8 cellular contexts compared by ENCODE assay signal in genomic region chr1:18109756-18110597, GRCh38. TPM values are rescaled to one million over a fixed set of nuclear protein-coding genes. Genes with fewer than 3 reads are reported as not detected.
A peak's percentile ranks its signal among the peaks of the same experiment; 100 is the strongest.
DNase-seq lines count a peak whose midpoint lies in the region; ATAC-seq and TF ChIP-seq lines count a peak whose summit lies in the region.

No MANE protein-coding gene starts in this region.

- TF ChIP-seq CTCF in 22Rv1 (IDR thresholded peaks at IDR 0.05) (peak; percentile 63), HFFc6 (IDR thresholded peaks at IDR 0.05) (peak; percentile 32; the same call in 1 of the 2 replicates), thoracic aorta (IDR thresholded peaks at IDR 0.05) (no peak)

- DNase-seq in HFFc6 (no peak), astrocyte of the hippocampus (ENCODE audit: low read depth, low spot score) (peak; percentile 23), left colon (peak; percentile 48 to 72), thoracic aorta (ENCODE audit: low spot score) (no peak), putamen (ENCODE audit: low spot score) (no peak), immature natural killer cell (no peak)

- no peak overlapping the region for H3K27ac Mint-ChIP-seq in HFFc6
- H3K27ac Mint-ChIP-seq in immature natural killer cell, result no peak overlapping the region

- H3K27me3 ChIP-seq in thoracic aorta (replicated peaks; ENCODE audit: insufficient read depth), result peaks cover 8% of the 10 kb centered on the region

- no peaks in the 10 kb centered on the region for H3K9me3 ChIP-seq in thoracic aorta

- H3K9me3 Mint-ChIP-seq in HFFc6 (no peaks in the 10 kb centered on the region; the same call in 1 of the 2 replicates), immature natural killer cell (peaks cover 0 to 2% (median 0%) of the 10 kb centered on the region in 6 donors)

- no peaks in the 10 kb centered on the region for H3K36me3 ChIP-seq in thoracic aorta

- peak overlapping the region; percentile 63 for H3K4me3 ChIP-seq in thoracic aorta

- H3K4me1 Mint-ChIP-seq in HFFc6 (ENCODE audit: low read depth), result no peaks in the 10 kb centered on the region
- H3K4me1 Mint-ChIP-seq in immature natural killer cell, result peaks cover 0 to 5% of the 10 kb centered on the region in 2 donors

- intact Hi-C loops in left colon (cut with DNase I, micrococcal nuclease), result loop anchor here in 1 of 2 donors (10.0 kb wide), 1 partner anchor 445 kb away; no protein-coding TSS in a partner anchor

- no peaks in the 10 kb centered on the region for H3K36me3 Mint-ChIP-seq in HFFc6 (ENCODE audit: low read depth)
- no peaks in the 10 kb centered on the region for H3K36me3 Mint-ChIP-seq in immature natural killer cell

- H3K4me3 Mint-ChIP-seq in HFFc6 (no peak overlapping the region), immature natural killer cell (no peak overlapping the region)

- H3K27ac ChIP-seq in 22Rv1, result no peak overlapping the region
- no peak overlapping the region for H3K27ac ChIP-seq in thoracic aorta

- ATAC-seq in left colon (peak; percentile 79), thoracic aorta (ENCODE audit: insufficient number of reproducible peaks, low FRiP score, low read depth) (no peak), GM18861 (IDR thresholded peaks at IDR 0.05; ENCODE audit: unreplicated experiment) (no peak)

- peaks cover 33% of the 10 kb centered on the region for H3K27me3 Mint-ChIP-seq in HFFc6 (ENCODE audit: insufficient read depth)
- H3K27me3 Mint-ChIP-seq in immature natural killer cell (ENCODE audit: low read depth in 3 of 3), result peaks cover 9 to 16% (median 14%) of the 10 kb centered on the region in 3 donors

- H3K4me1 ChIP-seq in thoracic aorta (ENCODE audit: control insufficient read depth in 1 of 2, low read depth in 2 of 2), result peaks cover 16 to 37% of the 10 kb centered on the region in 2 donors

RNA-seq across cellular contexts. Expression of gene IGSF21, which starts 2.4 kb away (rescaled TPM):
- not detected for total RNA-seq in HFFc6 (2021; fragmentation: NEBNext Ultra II Directional; extraction: Animal tissue kit (Norgen Biotek cat#: 25700))
- total RNA-seq in left colon, result 1 to 10 TPM in 1 of 2 donors, under 1 TPM in 1; 0.37 to 2.0 TPM
- total RNA-seq in thoracic aorta, result 10 to 100 TPM in 1 of 2 donors, 1 to 10 TPM in 1; 5.0 to 10.9 TPM
- not detected for polyA plus RNA-seq in immature natural killer cell

Comparison
In these comparisons a context has a peak if more than half of its experiments do, and no peak if none do; other contexts are left out.
1. DNase-seq: peak in astrocyte of the hippocampus (single experiment) and left colon (2 of 2); none in HFFc6 (single experiment), thoracic aorta (single experiment), putamen (single experiment) and immature natural killer cell (0 of 3).